ENCODE assay signal across 9 cellular contexts in the genomic region with DNA sequence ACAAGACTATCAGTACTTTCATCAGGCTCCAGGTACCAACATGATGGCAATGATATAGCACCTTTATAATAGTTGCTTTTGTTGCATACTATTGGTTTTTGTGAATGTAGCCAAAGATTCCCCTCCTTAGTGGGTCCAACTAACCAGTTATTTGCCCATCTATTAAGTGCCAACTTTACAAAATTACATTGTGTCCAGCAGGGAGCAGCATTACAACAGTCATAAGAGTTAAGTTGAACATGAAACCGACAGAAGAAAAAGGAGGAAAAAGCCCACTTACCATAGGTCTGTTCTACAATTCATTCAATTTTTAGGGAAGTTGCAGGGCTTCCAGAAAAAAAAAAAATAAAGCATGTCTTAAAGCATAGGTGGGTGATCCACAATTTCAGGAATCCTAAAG. TPM values are rescaled to one million over a fixed set of nuclear protein-coding genes. Genes with fewer than 3 reads are reported as not detected.
DNase-seq lines count a peak whose midpoint lies in the region; ATAC-seq and TF ChIP-seq lines count a peak whose summit lies in the region.
"Had no signal": no experiment of that assay in that cellular context is flagged by ENCODE, and none has a peak within 500 bp of the region (broad histone marks: within the 10 kb centered on the region; RNA-seq: fewer than 3 reads in every experiment).

No MANE protein-coding gene starts in this region.

- 14% methylated on average over 1 of the region's 1 CpG for WGBS in liver

- CTCF ChIA-PET in activated CD8-positive, alpha-beta T cell treated with anti-CD3 and anti-CD28 coated beads, Interleukin-2, amount 10 ng/mL, durations not matched to agents 7 days and 5 days (lab: Charles Lee) = no interaction called here

- H3K27me3 Mint-ChIP-seq in activated CD8-positive, alpha-beta T cell treated with anti-CD3 and anti-CD28 coated beads, Interleukin-2, amount 10 ng/mL, durations not matched to agents 7 days and 5 days (ENCODE audit: low read depth) = no peaks in the 10 kb centered on the region
- H3K27me3 Mint-ChIP-seq in activated T-cell treated with anti-CD3 and anti-CD28 coated beads, Interleukin-2, amount 50 U/mL, for 24 hours = no peaks in the 10 kb centered on the region
- H3K27me3 Mint-ChIP-seq: CD4-positive, alpha-beta memory T cell had no signal

- ATAC-seq in activated CD8-positive, alpha-beta T cell treated with anti-CD3 and anti-CD28 coated beads, Interleukin-2, amount 10 ng/mL, durations not matched to agents 7 days and 5 days = no peak
- no peak for ATAC-seq in HG03108 (IDR thresholded peaks at IDR 0.05; ENCODE audit: unreplicated experiment)

- TF ChIP-seq CTCF in liver (IDR thresholded peaks at IDR 0.05; ENCODE audit: low read depth, low read length, missing input control) = peak; percentile 39

- POLR2A ChIA-PET in activated CD8-positive, alpha-beta T cell treated with anti-CD3 and anti-CD28 coated beads, Interleukin-2, amount 10 ng/mL, durations not matched to agents 7 days and 5 days (lab: Charles Lee) = no interaction called here

- TF ChIP-seq RAD21 in Ishikawa (IDR thresholded peaks at IDR 0.05; ENCODE audit: low read depth) (peak; percentile 33; the same call in 1 of the 2 replicates), liver (IDR thresholded peaks at IDR 0.05) (peak; percentile 77 to 84)

- peaks cover 13% of the 10 kb centered on the region for H3K36me3 Mint-ChIP-seq in activated CD8-positive, alpha-beta T cell treated with anti-CD3 and anti-CD28 coated beads, Interleukin-2, amount 10 ng/mL, durations not matched to agents 7 days and 5 days (ENCODE audit: low read depth)
- H3K36me3 Mint-ChIP-seq in activated T-cell treated with anti-CD3 and anti-CD28 coated beads, Interleukin-2, amount 50 U/mL, for 24 hours (ENCODE audit: low read depth) = peaks cover 30% of the 10 kb centered on the region

- H3K4me3 ChIP-seq in liver (ENCODE audit: low read depth in 1 of 3, low read length in 3 of 3) = no peak overlapping the region

- H3K9me3 Mint-ChIP-seq in activated CD8-positive, alpha-beta T cell treated with anti-CD3 and anti-CD28 coated beads, Interleukin-2, amount 10 ng/mL, durations not matched to agents 7 days and 5 days (ENCODE audit: insufficient read depth) = no peaks in the 10 kb centered on the region
- H3K9me3 Mint-ChIP-seq in activated T-cell treated with anti-CD3 and anti-CD28 coated beads, Interleukin-2, amount 50 U/mL, for 24 hours = peaks cover 2% of the 10 kb centered on the region
- H3K9me3 Mint-ChIP-seq: CD4-positive, alpha-beta memory T cell had no signal

- H3K36me3 ChIP-seq in liver (ENCODE audit: control insufficient read depth in 4 of 4, insufficient read depth in 3 of 4, low read depth in 1 of 4, low read length in 3 of 4) = no peaks in the 10 kb centered on the region

- TF ChIP-seq EP300 in Ishikawa (IDR thresholded peaks at IDR 0.05; ENCODE audit: borderline replicate concordance) = no peak

- H3K4me1 Mint-ChIP-seq in activated CD8-positive, alpha-beta T cell treated with anti-CD3 and anti-CD28 coated beads, Interleukin-2, amount 10 ng/mL, durations not matched to agents 7 days and 5 days (ENCODE audit: low read depth) = no peaks in the 10 kb centered on the region
- H3K4me1 Mint-ChIP-seq in activated T-cell treated with anti-CD3 and anti-CD28 coated beads, Interleukin-2, amount 50 U/mL, for 24 hours (ENCODE audit: low read depth) = peaks cover 31% of the 10 kb centered on the region

- no peaks in the 10 kb centered on the region for H3K27me3 ChIP-seq in liver (ENCODE audit: control insufficient read depth in 4 of 4, insufficient read depth in 4 of 4, low read length in 3 of 4)

- H3K4me1 ChIP-seq in liver (ENCODE audit: control insufficient read depth in 4 of 4, insufficient read depth in 4 of 4, low read length in 3 of 4) = peaks cover 0 to 2% (median 0%) of the 10 kb centered on the region in 4 donors

- H3K4me3 Mint-ChIP-seq in activated CD8-positive, alpha-beta T cell treated with anti-CD3 and anti-CD28 coated beads, Interleukin-2, amount 10 ng/mL, durations not matched to agents 7 days and 5 days = no peak overlapping the region
- H3K4me3 Mint-ChIP-seq in activated T-cell treated with anti-CD3 and anti-CD28 coated beads, Interleukin-2, amount 50 U/mL, for 24 hours = no peak overlapping the region
- H3K4me3 Mint-ChIP-seq: CD4-positive, alpha-beta memory T cell had no signal

- H3K27ac Mint-ChIP-seq in activated CD8-positive, alpha-beta T cell treated with anti-CD3 and anti-CD28 coated beads, Interleukin-2, amount 10 ng/mL, durations not matched to agents 7 days and 5 days = no peak overlapping the region
- no peak overlapping the region for H3K27ac Mint-ChIP-seq in activated T-cell treated with anti-CD3 and anti-CD28 coated beads, Interleukin-2, amount 50 U/mL, for 24 hours

- no peak overlapping the region for H3K9ac ChIP-seq in liver (ENCODE audit: low read depth in 1 of 2, low read length in 2 of 2)

- DNase-seq in NCI-H2107 treated with DMSO at 0.1 percent for 48 hours (lab: John Stamatoyannopoulos, UW; ENCODE audit: unreplicated experiment) (peak; percentile 31), NCI-H2107 (lab: John Stamatoyannopoulos, UW) (no peak)
- DNase-seq in activated CD8-positive, alpha-beta T cell treated with anti-CD3 and anti-CD28 coated beads, Interleukin-2, amount 10 ng/mL, durations not matched to agents 7 days and 5 days = peak; percentile 23
- DNase-seq in effector CD4-positive, alpha-beta T cell = no peak
- no peak for DNase-seq in activated T-cell treated with anti-CD3 and anti-CD28 coated beads, Interleukin-2, amount 50 U/mL, for 24 hours

- H3K9me3 ChIP-seq in liver (ENCODE audit: control insufficient read depth in 4 of 4, low read length in 3 of 4) = no peaks in the 10 kb centered on the region

- no peak overlapping the region for H3K27ac ChIP-seq in liver (ENCODE audit: low read depth in 1 of 2, low read length in 2 of 2)

TF ChIP-seq in Ishikawa, 13 proteins besides CTCF, POLR2A, EP300 and RAD21:
- no peak for TF ChIP-seq TAF1 (IDR thresholded peaks at IDR 0.05; ENCODE audit: low read depth)
- no peak for TF ChIP-seq ZBTB7A (IDR thresholded peaks at IDR 0.05; ENCODE audit: low read depth)

TF ChIP-seq in liver, 16 proteins besides CTCF, POLR2A, EP300 and RAD21 (continues in another document):
- TF ChIP-seq HNF4G (IDR thresholded peaks at IDR 0.05) (no peak), TAF1 (conservative IDR thresholded peaks at IDR 0.05) (no peak), FOXA2 (IDR thresholded peaks at IDR 0.05) (no peak), RXRA (IDR thresholded peaks at IDR 0.05) (no peak), GABPA (IDR thresholded peaks at IDR 0.05 in 1 of 2, conservative IDR thresholded peaks at IDR 0.05 in 1 of 2) (no peak), YY1 (IDR thresholded peaks at IDR 0.05) (no peak), NR2F2 (IDR thresholded peaks at IDR 0.05) (no peak), JUND (IDR thresholded peaks at IDR 0.05) (no peak), FOXA1 (IDR thresholded peaks at IDR 0.05) (no peak), SP1 (IDR thresholded peaks at IDR 0.05) (no peak), EGR1 (IDR thresholded peaks at IDR 0.05; ENCODE audit: low read depth in 2 of 2) (no peak)
- TF ChIP-seq, protein P1, sequence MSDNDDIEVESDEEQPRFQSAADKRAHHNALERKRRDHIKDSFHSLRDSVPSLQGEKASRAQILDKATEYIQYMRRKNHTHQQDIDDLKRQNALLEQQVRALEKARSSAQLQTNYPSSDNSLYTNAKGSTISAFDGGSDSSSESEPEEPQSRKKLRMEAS (IDR thresholded peaks at IDR 0.05) = no peak
- TF ChIP-seq, protein P2, sequence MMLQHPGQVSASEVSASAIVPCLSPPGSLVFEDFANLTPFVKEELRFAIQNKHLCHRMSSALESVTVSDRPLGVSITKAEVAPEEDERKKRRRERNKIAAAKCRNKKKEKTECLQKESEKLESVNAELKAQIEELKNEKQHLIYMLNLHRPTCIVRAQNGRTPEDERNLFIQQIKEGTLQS (IDR thresholded peaks at IDR 0.05) = no peak
- TF ChIP-seq, protein P3, sequence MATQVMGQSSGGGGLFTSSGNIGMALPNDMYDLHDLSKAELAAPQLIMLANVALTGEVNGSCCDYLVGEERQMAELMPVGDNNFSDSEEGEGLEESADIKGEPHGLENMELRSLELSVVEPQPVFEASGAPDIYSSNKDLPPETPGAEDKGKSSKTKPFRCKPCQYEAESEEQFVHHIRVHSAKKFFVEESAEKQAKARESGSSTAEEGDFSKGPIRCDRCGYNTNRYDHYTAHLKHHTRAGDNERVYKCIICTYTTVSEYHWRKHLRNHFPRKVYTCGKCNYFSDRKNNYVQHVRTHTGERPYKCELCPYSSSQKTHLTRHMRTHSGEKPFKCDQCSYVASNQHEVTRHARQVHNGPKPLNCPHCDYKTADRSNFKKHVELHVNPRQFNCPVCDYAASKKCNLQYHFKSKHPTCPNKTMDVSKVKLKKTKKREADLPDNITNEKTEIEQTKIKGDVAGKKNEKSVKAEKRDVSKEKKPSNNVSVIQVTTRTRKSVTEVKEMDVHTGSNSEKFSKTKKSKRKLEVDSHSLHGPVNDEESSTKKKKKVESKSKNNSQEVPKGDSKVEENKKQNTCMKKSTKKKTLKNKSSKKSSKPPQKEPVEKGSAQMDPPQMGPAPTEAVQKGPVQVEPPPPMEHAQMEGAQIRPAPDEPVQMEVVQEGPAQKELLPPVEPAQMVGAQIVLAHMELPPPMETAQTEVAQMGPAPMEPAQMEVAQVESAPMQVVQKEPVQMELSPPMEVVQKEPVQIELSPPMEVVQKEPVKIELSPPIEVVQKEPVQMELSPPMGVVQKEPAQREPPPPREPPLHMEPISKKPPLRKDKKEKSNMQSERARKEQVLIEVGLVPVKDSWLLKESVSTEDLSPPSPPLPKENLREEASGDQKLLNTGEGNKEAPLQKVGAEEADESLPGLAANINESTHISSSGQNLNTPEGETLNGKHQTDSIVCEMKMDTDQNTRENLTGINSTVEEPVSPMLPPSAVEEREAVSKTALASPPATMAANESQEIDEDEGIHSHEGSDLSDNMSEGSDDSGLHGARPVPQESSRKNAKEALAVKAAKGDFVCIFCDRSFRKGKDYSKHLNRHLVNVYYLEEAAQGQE (IDR thresholded peaks at IDR 0.05) = no peak

RNA-seq across cellular contexts. Expression of a gene that starts 21.6 kb away (rescaled TPM):
- total RNA-seq in activated CD8-positive, alpha-beta T cell treated with anti-CD3 and anti-CD28 coated beads, Interleukin-2, amount 10 ng/mL, durations not matched to agents 7 days and 5 days = 10 to 100 TPM; 17.7 to 18.1 TPM
- total RNA-seq in liver = 10 to 100 TPM in 1 of 2 donors, 1 to 10 TPM in 1; 10.0 to 28.1 TPM
- polyA plus RNA-seq in liver = 10 to 100 TPM in 1 of 2 donors, 1 to 10 TPM in 1; 8.2 to 20.4 TPM

RNA-seq across cellular contexts. Expression of a gene that starts 21.7 kb away (rescaled TPM):
- 10 to 100 TPM; 23.0 to 23.3 TPM for total RNA-seq in activated CD8-positive, alpha-beta T cell treated with anti-CD3 and anti-CD28 coated beads, Interleukin-2, amount 10 ng/mL, durations not matched to agents 7 days and 5 days
- total RNA-seq in liver = 10 to 100 TPM; 16.1 to 18.8 TPM
- polyA plus RNA-seq in liver = 1 to 10 TPM; 6.0 to 8.8 TPM

Comparison
In these comparisons a context has a peak if more than half of its experiments do, and no peak if none do; other contexts are left out.
1. DNase-seq: peak in NCI-H2107 treated with DMSO at 0.1 percent for 48 hours (single experiment) and activated CD8-positive, alpha-beta T cell treated with anti-CD3 and anti-CD28 coated beads, Interleukin-2, amount 10 ng/mL, durations not matched to agents 7 days and 5 days (single experiment); none in NCI-H2107 (single experiment), effector CD4-positive, alpha-beta T cell (single experiment) and activated T-cell treated with anti-CD3 and anti-CD28 coated beads, Interleukin-2, amount 50 U/mL, for 24 hours (single experiment).